Comparison of ENCODE assay signal across 18 cellular contexts in genomic region chr3:49649576-49649975, GRCh38.
"Had no signal": no experiment of that assay in that cellular context is flagged by ENCODE, and none has a peak within 500 bp of the region (broad histone marks: within the 10 kb centered on the region; RNA-seq: fewer than 3 reads in every experiment).

No MANE protein-coding gene starts in this region.

- H3K27me3 ChIP-seq: colonic mucosa, gastrocnemius medialis, tibial artery had no signal

- ATAC-seq: activated CD8-positive, alpha-beta T cell treated with anti-CD3 and anti-CD28 coated beads, Interleukin-2, amount 10 ng/mL, durations not matched to agents 7 days and 5 days; gastrocnemius medialis; left ventricle myocardium superior; mucosa of descending colon; sciatic nerve had no signal

- H3K36me3 Mint-ChIP-seq: memory B cell, naive B cell had no signal

- H3K4me3 ChIP-seq: colonic mucosa, gastrocnemius medialis, mucosa of descending colon, tibial artery had no signal

- DNase-seq: activated CD4-positive, alpha-beta T cell treated with anti-CD3 and anti-CD28 coated beads for 48 hours; activated CD4-positive, CD25-positive, alpha-beta regulatory T cell; activated CD8-positive, alpha-beta T cell treated with anti-CD3 and anti-CD28 coated beads, Interleukin-2, amount 10 ng/mL, durations not matched to agents 7 days and 5 days; activated naive CD4-positive, alpha-beta T cell treated with anti-CD3 and anti-CD28 coated beads for 36 hours; activated T-cell treated with anti-CD3 and anti-CD28 coated beads, Interleukin-2, amount 50 U/mL, for 24 hours; central memory CD4-positive, alpha-beta T cell; colonic mucosa; gastrocnemius medialis; head of caudate nucleus; left ventricle myocardium superior; naive B cell; stimulated activated naive CD4-positive, alpha-beta T cell treated with Interleukin-2 at 50 U/mL for 16 hours; T1000; tibial artery had no signal

- H3K9me3 Mint-ChIP-seq: activated naive CD4-positive, alpha-beta T cell treated with anti-CD3 and anti-CD28 coated beads for 36 hours; activated T-cell treated with anti-CD3 and anti-CD28 coated beads, Interleukin-2, amount 50 U/mL, for 24 hours; memory B cell; naive B cell; neural crest cell had no signal

- H3K27me3 Mint-ChIP-seq: activated T-cell treated with anti-CD3 and anti-CD28 coated beads, Interleukin-2, amount 50 U/mL, for 24 hours; naive B cell had no signal

- H3K27ac Mint-ChIP-seq: activated CD8-positive, alpha-beta T cell treated with anti-CD3 and anti-CD28 coated beads, Interleukin-2, amount 10 ng/mL, durations not matched to agents 7 days and 5 days; activated naive CD4-positive, alpha-beta T cell treated with anti-CD3 and anti-CD28 coated beads for 36 hours; activated T-cell treated with anti-CD3 and anti-CD28 coated beads, Interleukin-2, amount 50 U/mL, for 24 hours; memory B cell; naive B cell had no signal

- H3K4me1 ChIP-seq: colonic mucosa had no signal

- H3K36me3 ChIP-seq: colonic mucosa, gastrocnemius medialis had no signal

- H3K4me3 Mint-ChIP-seq: activated CD8-positive, alpha-beta T cell treated with anti-CD3 and anti-CD28 coated beads, Interleukin-2, amount 10 ng/mL, durations not matched to agents 7 days and 5 days; activated naive CD4-positive, alpha-beta T cell treated with anti-CD3 and anti-CD28 coated beads for 36 hours; activated T-cell treated with anti-CD3 and anti-CD28 coated beads, Interleukin-2, amount 50 U/mL, for 24 hours; memory B cell; naive B cell; neural crest cell had no signal

- H3K9me3 ChIP-seq: colonic mucosa, gastrocnemius medialis, mucosa of descending colon, tibial artery had no signal

- H3K27ac ChIP-seq: colonic mucosa, gastrocnemius medialis, tibial artery had no signal
